ENCODE assay signal across 22 cellular contexts in the genomic region with DNA sequence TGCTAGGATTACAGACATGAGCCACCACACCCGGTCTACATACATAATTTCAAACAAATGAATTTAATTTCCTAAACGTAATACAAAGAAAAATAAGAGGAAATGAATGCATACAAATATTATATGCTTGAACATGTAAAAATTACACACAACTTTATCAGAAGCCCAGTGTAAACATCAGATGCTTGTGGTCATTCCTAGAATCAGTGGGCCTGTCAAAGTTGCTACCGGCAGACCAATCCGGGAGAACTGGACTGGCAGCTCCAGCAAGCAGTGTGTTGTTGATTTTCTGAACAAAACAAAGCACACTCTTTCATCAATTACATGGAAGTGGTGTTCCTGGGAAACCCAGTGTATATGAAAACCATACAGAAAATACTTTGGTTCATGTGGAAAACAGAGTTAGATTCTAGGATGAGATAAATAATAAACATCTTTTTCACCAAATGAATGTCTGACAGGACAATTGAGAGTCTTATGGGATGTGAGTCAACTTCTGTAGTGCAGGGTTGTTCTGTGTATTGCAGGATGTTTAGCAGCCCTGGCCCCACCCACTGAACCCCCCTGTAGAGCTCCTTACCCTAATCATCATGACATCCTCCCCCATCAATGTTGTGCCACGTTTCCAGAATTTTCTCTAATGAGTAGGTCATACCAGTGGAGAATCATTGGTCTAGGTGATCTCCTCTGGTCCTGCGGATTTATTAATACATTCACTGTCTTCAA. TPM values are rescaled to one million over a fixed set of nuclear protein-coding genes. Genes with fewer than 3 reads are reported as not detected.
A peak's percentile ranks its signal among the peaks of the same experiment; 100 is the strongest.
DNase-seq lines count a peak whose midpoint lies in the region; ATAC-seq, FAIRE-seq and TF ChIP-seq lines count a peak whose summit lies in the region.
"Had no signal": no experiment of that assay in that cellular context is flagged by ENCODE, and none has a peak within 500 bp of the region (broad histone marks: within the 10 kb centered on the region; RNA-seq: fewer than 3 reads in every experiment).

No MANE protein-coding gene starts in this region.

- H3K9me2 ChIP-seq in hepatocyte (replicated peaks; ENCODE audit: insufficient read depth): no peaks in the 10 kb centered on the region

- ATAC-seq in K562: no peak
- ATAC-seq: activated naive CD4-positive, alpha-beta T cell treated with anti-CD3 and anti-CD28 coated beads, Interleukin-2, amount 50 U/mL, for 72 hours; heart left ventricle; naive thymus-derived CD8-positive, alpha-beta T cell; T-helper 17 cell had no signal

- H3K4me1 ChIP-seq in K562 (replicated peaks in 1 of 2; ENCODE audit: control insufficient read depth in 2 of 2, insufficient read depth in 2 of 2, low read length in 2 of 2) (no peaks in the 10 kb centered on the region), kidney (ENCODE audit: control insufficient read depth in 1 of 2, insufficient read depth in 1 of 2, low read depth in 1 of 2, low read length in 2 of 2) (no peaks in the 10 kb centered on the region), hepatocyte (ENCODE audit: insufficient read depth) (no peaks in the 10 kb centered on the region)
- H3K4me1 ChIP-seq: BE2C had no signal

- no peak for TF ChIP-seq EP300 in K562 (IDR thresholded peaks at IDR 0.05; ENCODE audit: low read length)

- H2AFZ ChIP-seq in K562 (ENCODE audit: low read depth, low read length) (no peak overlapping the region), hepatocyte (no peak overlapping the region)

- H3K27me3 ChIP-seq in K562 (ENCODE audit: control insufficient read depth in 2 of 2, insufficient read depth in 2 of 2, low read length in 2 of 2) (no peaks in the 10 kb centered on the region), hepatocyte (no peaks in the 10 kb centered on the region)
- H3K27me3 ChIP-seq: BE2C, heart left ventricle had no signal

- TF ChIP-seq POLR2A in K562 (conservative IDR thresholded peaks at IDR 0.05): no peak

- H3K4me2 ChIP-seq in K562 (ENCODE audit: insufficient read depth, low read length): no peak overlapping the region
- H3K4me2 ChIP-seq in hepatocyte: no peak overlapping the region

- H3K9me3 ChIP-seq in K562 (replicated peaks; ENCODE audit: control insufficient read depth, insufficient read depth, low read depth, low read length) (no peaks in the 10 kb centered on the region), kidney (ENCODE audit: control insufficient read depth in 1 of 2, low read length in 2 of 2) (no peaks in the 10 kb centered on the region), hepatocyte (ENCODE audit: low read depth) (no peaks in the 10 kb centered on the region)
- H3K9me3 ChIP-seq: BE2C, heart left ventricle had no signal

- no peaks in the 10 kb centered on the region for H3K36me3 ChIP-seq in K562 (ENCODE audit: control insufficient read depth, insufficient read depth, low read length)
- H3K36me3 ChIP-seq in kidney (ENCODE audit: control insufficient read depth in 1 of 2, insufficient read depth in 2 of 2, low read length in 2 of 2): no peaks in the 10 kb centered on the region
- H3K36me3 ChIP-seq in hepatocyte (replicated peaks; ENCODE audit: insufficient read depth, low read depth): no peaks in the 10 kb centered on the region
- H3K36me3 ChIP-seq: BE2C, heart left ventricle had no signal

- TF ChIP-seq CTCF in K562 (IDR thresholded peaks at IDR 0.05 in 2 of 3, conservative IDR thresholded peaks at IDR 0.05 in 1 of 3; ENCODE audit: insufficient read depth in 2 of 3, low read depth in 1 of 3, low read length in 3 of 3) (no peak), kidney (IDR thresholded peaks at IDR 0.05; ENCODE audit: borderline replicate concordance, extremely low read depth, insufficient read depth) (no peak), hepatocyte (IDR thresholded peaks at IDR 0.05; ENCODE audit: poor library complexity) (no peak)

- H3K4me3 ChIP-seq in K562: no peak overlapping the region
- no peak overlapping the region for H3K4me3 ChIP-seq in kidney (ENCODE audit: low read length in 2 of 2)
- no peak overlapping the region for H3K4me3 ChIP-seq in hepatocyte
- H3K4me3 ChIP-seq: heart left ventricle, skin epidermis had no signal

- H3K27ac ChIP-seq in K562 (ENCODE audit: extremely low read depth, low read depth, low read length) (no peak overlapping the region), kidney (ENCODE audit: low read depth in 2 of 2, low read length in 2 of 2) (no peak overlapping the region), hepatocyte (no peak overlapping the region)
- H3K27ac ChIP-seq: 22Rv1, heart left ventricle had no signal

- H3K9me1 ChIP-seq in K562 (ENCODE audit: control insufficient read depth, insufficient read depth, low read length): no peaks in the 10 kb centered on the region

- TF ChIP-seq RAD21 in K562 (CRISPR knock-in tag; conservative IDR thresholded peaks at IDR 0.05 in 1 of 2, IDR thresholded peaks at IDR 0.05 in 1 of 2): no peak

- H3K79me2 ChIP-seq in K562 (ENCODE audit: control insufficient read depth, insufficient read depth, low read length) (no peaks in the 10 kb centered on the region), hepatocyte (no peaks in the 10 kb centered on the region)

- WGBS in K562 (ENCODE audit: insufficient coverage, low coverage, missing lambda C conversion rate): 14% methylated on average over 6 of the region's 6 CpGs
- WGBS in hepatocyte (ENCODE audit: low lambda C conversion rate, missing lambda C conversion rate): 62% methylated on average over 6 of the region's 6 CpGs

- FAIRE-seq in K562 (lab: Jason Lieb, UNC) (no peak), kidney (lab: Jason Lieb, UNC) (no peak)
- FAIRE-seq: D721Med, GM12891 had no signal

- intact Hi-C loops in K562 (cut with micrococcal nuclease): loop anchor here (5.0 kb wide), 1 partner anchor 39 kb away; no protein-coding TSS in a partner anchor
- intact Hi-C loops in kidney (cut with DNase I): no loop called here

- in situ Hi-C loops in K562 (cut with MboI): no loop called here

- H3K9ac ChIP-seq in K562 (ENCODE audit: insufficient read depth in 1 of 2, low read depth in 2 of 2, low read length in 2 of 2) (no peak overlapping the region), kidney (ENCODE audit: low read length in 2 of 2) (no peak overlapping the region)

- CTCF ChIA-PET in K562 (lab: Yijun Ruan, JAX; ENCODE audit: low intra/inter-chr PET ratio): no interaction called here

- peak; percentile 65 for DNase-seq in DMS153 (lab: John Stamatoyannopoulos, UW)
- DNase-seq in DMS153 treated with DMSO at 0.1 percent for 48 hours (lab: John Stamatoyannopoulos, UW; ENCODE audit: unreplicated experiment): no peak
- DNase-seq in K562 (ENCODE audit: extremely low read depth in 1 of 4, low spot score in 3 of 4): no peak
- DNase-seq in kidney: peak; percentile 30
- peak; percentile 77 for DNase-seq in ureter (ENCODE audit: low spot score)
- no peak for DNase-seq in activated CD4-positive, alpha-beta T cell treated with anti-CD3 and anti-CD28 coated beads for 1 hour
- DNase-seq in NCI-H82 (lab: John Stamatoyannopoulos, UW): no peak
- no peak for DNase-seq in hepatocyte (ENCODE audit: low spot score)
- DNase-seq: BE2C; heart left ventricle; immature natural killer cell; naive thymus-derived CD8-positive, alpha-beta T cell; NCI-H1417 treated with DMSO at 0.1 percent for 48 hours; SHP77; stimulated activated CD8-positive, alpha-beta memory T cell treated with anti-CD3 and anti-CD28 coated beads, Interleukin-4, amount 100 ng/mL, for 48 hours; substantia nigra; T-helper 17 cell had no signal

- no TSS peak for BruUV-seq in K562 (replicated peaks; lab: Mats Ljungman, UMichigan)

- H4K20me1 ChIP-seq in K562 (replicated peaks; ENCODE audit: control insufficient read depth, insufficient read depth, low read length) (no peaks in the 10 kb centered on the region), hepatocyte (ENCODE audit: insufficient read depth, poor library complexity, severe bottlenecking) (no peaks in the 10 kb centered on the region)

- POLR2A ChIA-PET in K562 (lab: Yijun Ruan, JAX): interaction anchor here (0.9 to 1.0 kb wide), 2 partner anchors 11 to 13 kb away, joined by 3 read pairs; no protein-coding TSS in a partner anchor

RNA-seq across cellular contexts. Expression of gene MFSD2A, which starts 33.8 kb away (rescaled TPM):
- 0.46 TPM in 1 of 2 replicates, not detected in the other for total RNA-seq in K562 (2011; cell fraction: chromatin; rRNA removed; ENCODE audit: low replicate concordance)
- total RNA-seq in K562 (2011; cell fraction: nucleolus; rRNA removed): 0.67 TPM in 1 of 2 replicates, not detected in the other
- total RNA-seq in K562 (2011; cell fraction: nucleoplasm; rRNA removed): 0.37 TPM in 1 of 2 replicates, not detected in the other
- total RNA-seq in K562 (2014; rRNA removed): not detected in 2 replicates
- 0.07 TPM in 1 of 2 replicates, not detected in the other for total RNA-seq in K562 (2014; rRNA removed; fragmentation: Illumina TruSeq; extraction: Trizol)
- 0.40 TPM in 1 of 2 replicates, not detected in the other for total RNA-seq in K562 (2015; rRNA removed; fragmentation: Illumina TruSeq; extraction: Trizol)
- total RNA-seq in K562 (2021): 0.18 and 0.33 TPM in 2 replicates
- 0.06 and 0.19 TPM in 2 replicates for polyA plus RNA-seq in K562 (2011; rRNA removed)
- 0.10 and 0.13 TPM in 2 replicates for polyA plus RNA-seq in K562 (2011; cell fraction: cytosol; rRNA removed)
- polyA plus RNA-seq in K562 (2011; cell fraction: nucleus; rRNA removed): 0.51 and 0.67 TPM in 2 replicates
- 0.04 and 0.14 TPM in 2 replicates for polyA plus RNA-seq in K562 (2012)
- 0.11 and 0.15 TPM in 2 replicates for polyA plus RNA-seq in K562 (2014; fragmentation: Illumina TruSeq; extraction: Trizol)
- polyA plus RNA-seq in K562 (2014; fragmentation: Nextera tagmentation; extraction: Ambion mirVana): not detected
- not detected in 2 replicates for polyA plus RNA-seq in K562 (2014; rRNA removed)
- 0.35 TPM in 1 of 2 replicates, not detected in the other for polyA minus RNA-seq in K562 (2011; rRNA and poly(A)+ RNA removed)
- not detected in 2 replicates for polyA minus RNA-seq in K562 (2011; cell fraction: cytosol; rRNA and poly(A)+ RNA removed)
- 0.78 TPM in 1 of 2 replicates, not detected in the other for polyA minus RNA-seq in K562 (2011; cell fraction: nucleus; rRNA and poly(A)+ RNA removed)
- 10.5 TPM for total RNA-seq in kidney
- 10.0 TPM for polyA plus RNA-seq in kidney (ENCODE audit: insufficient read depth, low read depth, low replicate concordance)
- total RNA-seq in ureter: 28.5 TPM
- total RNA-seq in hepatocyte: 2.7 and 4.8 TPM in 2 replicates
- polyA plus RNA-seq in hepatocyte: 5.6 and 9.8 TPM in 2 replicates

RNA-seq across cellular contexts. Expression of gene CAP1, which starts 51.7 kb away (rescaled TPM):
- total RNA-seq in K562 (2011; cell fraction: chromatin; rRNA removed; ENCODE audit: low replicate concordance): 173 and 189 TPM in 2 replicates
- total RNA-seq in K562 (2011; cell fraction: nucleolus; rRNA removed): 98.9 and 116 TPM in 2 replicates
- total RNA-seq in K562 (2011; cell fraction: nucleoplasm; rRNA removed): 132 and 136 TPM in 2 replicates
- total RNA-seq in K562 (2014; rRNA removed) (230 and 251 TPM in 2 replicates), K562 (2014; rRNA removed; fragmentation: Illumina TruSeq; extraction: Trizol) (271 and 311 TPM in 2 replicates), K562 (2015; rRNA removed; fragmentation: Illumina TruSeq; extraction: Trizol) (270 and 271 TPM in 2 replicates), K562 (2021) (322 and 339 TPM in 2 replicates), kidney (328 TPM), ureter (351 TPM), hepatocyte (186 and 191 TPM in 2 replicates)
- polyA plus RNA-seq in K562 (2011; rRNA removed) (485 and 488 TPM in 2 replicates), K562 (2014; fragmentation: Illumina TruSeq; extraction: Trizol) (310 and 337 TPM in 2 replicates), K562 (2014; fragmentation: Nextera tagmentation; extraction: Ambion mirVana) (100 to 1,000 TPM; 281 to 658 TPM), K562 (2014; rRNA removed) (269 and 277 TPM in 2 replicates), kidney (ENCODE audit: insufficient read depth, low read depth, low replicate concordance) (128 TPM), hepatocyte (189 and 191 TPM in 2 replicates)
- 203 and 329 TPM in 2 replicates for polyA plus RNA-seq in K562 (2011; cell fraction: cytosol; rRNA removed)
- polyA plus RNA-seq in K562 (2011; cell fraction: nucleus; rRNA removed): 186 and 410 TPM in 2 replicates
- polyA plus RNA-seq in K562 (2012): 338 and 462 TPM in 2 replicates
- 462 and 519 TPM in 2 replicates for polyA minus RNA-seq in K562 (2011; rRNA and poly(A)+ RNA removed)
- polyA minus RNA-seq in K562 (2011; cell fraction: cytosol; rRNA and poly(A)+ RNA removed): 151 and 156 TPM in 2 replicates
- 47.5 and 121 TPM in 2 replicates for polyA minus RNA-seq in K562 (2011; cell fraction: nucleus; rRNA and poly(A)+ RNA removed)

Comparison
In these comparisons a context has a peak if more than half of its experiments do, and no peak if none do; other contexts are left out.
1. DNase-seq: peak in DMS153 (single experiment), kidney (single experiment) and ureter (single experiment); none in DMS153 treated with DMSO at 0.1 percent for 48 hours (single experiment), K562 (0 of 4), activated CD4-positive, alpha-beta T cell treated with anti-CD3 and anti-CD28 coated beads for 1 hour (single experiment), NCI-H82 (single experiment) and hepatocyte (single experiment).